14 cellular contexts compared by ENCODE assay signal in the genomic region with DNA sequence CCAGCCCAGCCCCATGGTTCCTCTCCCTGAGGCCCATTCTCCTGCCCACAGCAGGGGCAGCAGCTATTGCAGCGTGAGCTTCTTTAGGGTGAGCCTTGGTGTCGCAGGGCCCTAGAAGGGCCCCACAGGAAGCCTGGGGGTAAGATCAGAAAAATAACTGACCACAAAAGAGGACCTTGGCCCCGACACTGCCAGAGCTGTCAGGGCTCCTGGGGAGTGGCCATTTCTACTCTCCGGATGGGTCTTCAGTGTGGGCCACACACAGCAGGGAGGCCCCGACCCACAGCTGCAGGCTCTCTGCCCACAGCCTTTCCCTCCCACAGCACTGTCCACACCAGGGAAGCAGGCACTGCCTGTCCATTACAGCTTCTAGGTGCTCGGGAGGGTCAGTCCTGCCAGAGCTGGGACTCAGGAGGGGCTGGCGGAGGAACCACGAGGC. TPM values are rescaled to one million over a fixed set of nuclear protein-coding genes. Genes with fewer than 3 reads are reported as not detected.
DNase-seq lines count a peak whose midpoint lies in the region; ATAC-seq and TF ChIP-seq lines count a peak whose summit lies in the region.
"Had no signal": no experiment of that assay in that cellular context is flagged by ENCODE, and none has a peak within 500 bp of the region (broad histone marks: within the 10 kb centered on the region; RNA-seq: fewer than 3 reads in every experiment).

No MANE protein-coding gene starts in this region.

- H3K27me3 Mint-ChIP-seq in activated naive CD4-positive, alpha-beta T cell treated with anti-CD3 and anti-CD28 coated beads, Interleukin-2, amount 50 U/mL, for 24 hours: peaks cover 15% of the 10 kb centered on the region

- TF ChIP-seq CTCF in choroid plexus epithelial cell (conservative IDR thresholded peaks at IDR 0.05; ENCODE audit: low read depth, low read length) (no peak), upper lobe of right lung (IDR thresholded peaks at IDR 0.05) (no peak), GM13977 (IDR thresholded peaks at IDR 0.05; ENCODE audit: extremely low read depth, insufficient read depth, missing control alignments) (no peak)

- no peaks in the 10 kb centered on the region for H3K4me1 ChIP-seq in upper lobe of right lung
- H3K4me1 ChIP-seq: prostate gland had no signal

- in situ Hi-C loops in GM13977 (cut with MboI; ENCODE audit: low pct_unique_long_range_greater_than_20kb, low sequenced_read_pairs, unreplicated experiment): no loop called here

- no peak overlapping the region for H3K27ac ChIP-seq in upper lobe of right lung
- H3K27ac ChIP-seq: prostate gland, SK-N-MC had no signal

- no peaks in the 10 kb centered on the region for H3K36me3 ChIP-seq in upper lobe of right lung
- H3K36me3 ChIP-seq: prostate gland had no signal

- no peak overlapping the region for H3K4me3 Mint-ChIP-seq in activated naive CD4-positive, alpha-beta T cell treated with anti-CD3 and anti-CD28 coated beads, Interleukin-2, amount 50 U/mL, for 24 hours

- no peaks in the 10 kb centered on the region for H3K36me3 Mint-ChIP-seq in activated naive CD4-positive, alpha-beta T cell treated with anti-CD3 and anti-CD28 coated beads, Interleukin-2, amount 50 U/mL, for 24 hours

- H3K27ac Mint-ChIP-seq in activated naive CD4-positive, alpha-beta T cell treated with anti-CD3 and anti-CD28 coated beads, Interleukin-2, amount 50 U/mL, for 24 hours: peak overlapping the region; percentile 35

- peaks cover 5% of the 10 kb centered on the region for H3K4me1 Mint-ChIP-seq in activated naive CD4-positive, alpha-beta T cell treated with anti-CD3 and anti-CD28 coated beads, Interleukin-2, amount 50 U/mL, for 24 hours

- no peak for DNase-seq in activated naive CD4-positive, alpha-beta T cell treated with Interleukin-2 at 50 U/mL for 16 hours
- peak; percentile 10 for DNase-seq in choroid plexus epithelial cell (ENCODE audit: low read depth)
- peak; percentile 72 for DNase-seq in medulla oblongata (ENCODE audit: extremely low spot score)
- DNase-seq in upper lobe of right lung: no peak
- no peak for DNase-seq in GM13977 (ENCODE audit: low spot score)
- no peak for DNase-seq in NCI-H345 treated with DMSO at 0.1 percent for 48 hours (lab: John Stamatoyannopoulos, UW; ENCODE audit: unreplicated experiment)
- DNase-seq: activated naive CD4-positive, alpha-beta T cell treated with anti-CD3 and anti-CD28 coated beads, Interleukin-2, amount 50 U/mL, for 16 hours; NCI-H1092 had no signal

- H3K9me3 ChIP-seq in upper lobe of right lung: no peaks in the 10 kb centered on the region
- H3K9me3 ChIP-seq: prostate gland had no signal

- H3K4me3 ChIP-seq in choroid plexus epithelial cell (ENCODE audit: low read depth, low read length) (no peak overlapping the region), upper lobe of right lung (no peak overlapping the region)
- H3K4me3 ChIP-seq: prostate gland, SK-N-MC had no signal

- H3K27me3 ChIP-seq in upper lobe of right lung: peaks cover 24% of the 10 kb centered on the region

- intact Hi-C loops in upper lobe of right lung (cut with DNase I): no loop called here

- ATAC-seq in upper lobe of right lung (peak; percentile 45), HG03354 (IDR thresholded peaks at IDR 0.05; ENCODE audit: poor library complexity, severe bottlenecking, unreplicated experiment) (no peak)

- no peaks in the 10 kb centered on the region for H3K9me3 Mint-ChIP-seq in activated naive CD4-positive, alpha-beta T cell treated with anti-CD3 and anti-CD28 coated beads, Interleukin-2, amount 50 U/mL, for 24 hours

RNA-seq across cellular contexts. Expression of a gene that starts 3.5 kb away (rescaled TPM):
- total RNA-seq in upper lobe of right lung: 2.1 TPM
- total RNA-seq: bronchial epithelial cell had no signal

RNA-seq across cellular contexts. Expression of a gene that starts 16.6 kb away (rescaled TPM):
- not detected for total RNA-seq in upper lobe of right lung
- total RNA-seq: bronchial epithelial cell, prostate gland, ureter had no signal

RNA-seq across cellular contexts. Expression of a gene that starts 39.9 kb away (rescaled TPM):
- 3.7 TPM for total RNA-seq in upper lobe of right lung
- total RNA-seq: bronchial epithelial cell had no signal

RNA-seq across cellular contexts. Expression of a gene that starts 44.3 kb away (rescaled TPM):
- total RNA-seq in upper lobe of right lung: 12.6 TPM
- total RNA-seq: bronchial epithelial cell had no signal

Comparison
In these comparisons a context has a peak if more than half of its experiments do, and no peak if none do; other contexts are left out.
1. DNase-seq: peak in choroid plexus epithelial cell (single experiment) and medulla oblongata (single experiment); none in activated naive CD4-positive, alpha-beta T cell treated with Interleukin-2 at 50 U/mL for 16 hours (single experiment), upper lobe of right lung (single experiment), GM13977 (single experiment) and NCI-H345 treated with DMSO at 0.1 percent for 48 hours (single experiment).